ENCODE assay signal across 16 cellular contexts in genomic region chr2:160253440-160254296, GRCh38. TPM values are rescaled to one million over a fixed set of nuclear protein-coding genes. Genes with fewer than 3 reads are reported as not detected.
A peak's percentile ranks its signal among the peaks of the same experiment; 100 is the strongest.
DNase-seq lines count a peak whose midpoint lies in the region; ATAC-seq and TF ChIP-seq lines count a peak whose summit lies in the region.
"Had no signal": no experiment of that assay in that cellular context is flagged by ENCODE, and none has a peak within 500 bp of the region (broad histone marks: within the 10 kb centered on the region; RNA-seq: fewer than 3 reads in every experiment).

No MANE protein-coding gene starts in this region.

- TF ChIP-seq CTCF in left ventricle myocardium inferior (IDR thresholded peaks at IDR 0.05; ENCODE audit: borderline replicate concordance) (no peak), psoas muscle (IDR thresholded peaks at IDR 0.05) (no peak)

- H3K36me3 ChIP-seq in left ventricle myocardium inferior (no peaks in the 10 kb centered on the region), psoas muscle (ENCODE audit: insufficient read depth in 1 of 2, low read depth in 1 of 2) (no peaks in the 10 kb centered on the region)

- H3K9me3 ChIP-seq in left ventricle myocardium inferior (replicated peaks) (no peaks in the 10 kb centered on the region), psoas muscle (no peaks in the 10 kb centered on the region)

- in situ Hi-C loops in G401 (cut with HindIII; ENCODE audit: low sequenced_read_pairs): no loop called here

- ATAC-seq in SK-N-SH treated with all-trans-retinoic acid at 6 μM for 48 hours: peak; percentile 64
- ATAC-seq in psoas muscle: peak; percentile 78 to 87 (median 82)
- no peak for ATAC-seq in GM18867 (IDR thresholded peaks at IDR 0.05; ENCODE audit: unreplicated experiment)
- ATAC-seq: K562 had no signal

- 22 to 37% (median 29%) methylated on average over 9 of the region's 9 CpGs for WGBS in psoas muscle, 3 donors

- DNase-seq in G401 (ENCODE audit: low spot score) (peak; percentile 12), left ventricle myocardium inferior (no peak), psoas muscle (no peak), NCI-H526 (lab: John Stamatoyannopoulos, UW) (no peak), dermis blood vessel endothelial cell (no peak), NCI-H146 treated with DMSO at 0.1 percent for 48 hours (lab: John Stamatoyannopoulos, UW; ENCODE audit: unreplicated experiment) (no peak)
- DNase-seq: anterior cingulate cortex; CD8-positive, alpha-beta memory T cell; hypothalamus; NCI-H146; NCI-H82 had no signal

- intact Hi-C loops in left ventricle myocardium inferior (cut with micrococcal nuclease): no loop called here
- intact Hi-C loops in psoas muscle (cut with DNase I): loop anchor here (1.0 to 5.0 kb wide), 3 partner anchors 15 to 43 kb away; no protein-coding TSS in a partner anchor

- no peaks in the 10 kb centered on the region for H3K27me3 ChIP-seq in left ventricle myocardium inferior (ENCODE audit: low read depth)
- H3K27me3 ChIP-seq in psoas muscle (ENCODE audit: insufficient read depth in 3 of 3, low read length in 2 of 3): no peaks in the 10 kb centered on the region

- H3K4me3 ChIP-seq in left ventricle myocardium inferior (peak overlapping the region; percentile 44), psoas muscle (peak overlapping the region; percentile 69)
- H3K4me3 ChIP-seq: K562 had no signal

- H3K4me1 ChIP-seq in left ventricle myocardium inferior: peaks cover 35% of the 10 kb centered on the region
- H3K4me1 ChIP-seq in psoas muscle: peaks cover 26% of the 10 kb centered on the region

- H3K27ac ChIP-seq in left ventricle myocardium inferior (replicated peaks) (peak overlapping the region; percentile 74), psoas muscle (peak overlapping the region; percentile 85)

TF ChIP-seq in SK-N-SH treated with all-trans-retinoic acid at 6 μM for 48 hours, 23 proteins besides CTCF, POLR2A, EP300 and RAD21:
- no peak for TF ChIP-seq ZNF70 (CRISPR knock-in tag; IDR thresholded peaks at IDR 0.05)
- TF ChIP-seq ZC3H10 (CRISPR knock-in tag; IDR thresholded peaks at IDR 0.05): no peak
- no peak for TF ChIP-seq ZFP3 (CRISPR knock-in tag; IDR thresholded peaks at IDR 0.05)
- TF ChIP-seq ARNTL (CRISPR knock-in tag; IDR thresholded peaks at IDR 0.05; ENCODE audit: borderline replicate concordance, low read depth): no peak
- TF ChIP-seq CSRNP3 (CRISPR knock-in tag; IDR thresholded peaks at IDR 0.05): no peak
- TF ChIP-seq SNAI2 (CRISPR knock-in tag; IDR thresholded peaks at IDR 0.05): no peak
- TF ChIP-seq CSDC2 (CRISPR knock-in tag; IDR thresholded peaks at IDR 0.05): no peak

RNA-seq across cellular contexts. Expression of gene ITGB6, which starts 53.6 kb away (rescaled TPM):
- not detected in 2 replicates for total RNA-seq in G401 (2014; rRNA removed; shearing (Covaris generic))
- total RNA-seq in left ventricle myocardium inferior: 0.99 TPM
- 10 to 100 TPM in 2 of 4 donors, 1 to 10 TPM in 2; 4.6 to 24.3 (median 10.0) TPM for total RNA-seq in psoas muscle
- 1 to 10 TPM; 2.1 to 4.8 (median 3.0) TPM for polyA plus RNA-seq in psoas muscle
- total RNA-seq in dermis blood vessel endothelial cell: 0.85 and 1.3 TPM in 2 replicates
- total RNA-seq: CD8-positive, alpha-beta memory T cell; mesenteric fat pad; subcutaneous adipose tissue had no signal
- polyA plus RNA-seq: CD8-positive, alpha-beta memory T cell; K562 had no signal
